Comparison of ENCODE assay signal across 10 cellular contexts in the genomic region with DNA sequence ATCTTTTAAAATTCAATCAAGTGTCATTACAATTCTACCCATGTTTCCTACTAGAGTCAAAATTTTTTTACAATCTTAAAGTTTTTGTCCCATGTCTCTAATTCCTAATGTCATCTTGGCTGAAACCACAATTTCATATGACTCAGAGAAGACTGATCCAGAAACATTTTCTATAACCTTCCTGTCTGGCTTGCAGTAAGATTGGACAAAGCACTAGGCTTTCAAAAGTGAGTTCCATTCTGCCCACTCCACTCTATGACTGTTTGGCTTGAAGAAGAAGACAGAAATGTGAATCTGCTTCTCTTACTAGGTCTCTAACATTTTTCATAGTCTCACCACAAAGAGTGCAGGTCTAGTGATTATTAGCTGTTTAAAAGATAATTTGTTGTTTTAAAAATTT.
DNase-seq lines count a peak whose midpoint lies in the region; ATAC-seq and TF ChIP-seq lines count a peak whose summit lies in the region.
"Had no signal": no experiment of that assay in that cellular context is flagged by ENCODE, and none has a peak within 500 bp of the region (broad histone marks: within the 10 kb centered on the region; RNA-seq: fewer than 3 reads in every experiment).

No MANE protein-coding gene starts in this region.

- H3K4me3 ChIP-seq in kidney epithelial cell (ENCODE audit: low read depth, low read length): no peak overlapping the region

- peak overlapping the region; percentile 66 for H3K27ac Mint-ChIP-seq in activated naive CD8-positive, alpha-beta T cell treated with anti-CD3 and anti-CD28 coated beads, Interleukin-2, amount 50 U/mL, for 24 hours

- no peaks in the 10 kb centered on the region for H3K27me3 ChIP-seq in kidney epithelial cell (ENCODE audit: control insufficient read depth, insufficient read depth, low read length)

- DNase-seq in AG09319 (ENCODE audit: extremely low read depth, low read depth): peak; percentile 16
- DNase-seq in H4 (ENCODE audit: low spot score): peak; percentile 46
- DNase-seq in activated naive CD8-positive, alpha-beta T cell treated with anti-CD3 and anti-CD28 coated beads, Interleukin-2, amount 50 U/mL, for 24 hours: no peak
- DNase-seq in kidney epithelial cell (ENCODE audit: low read depth): peak; percentile 34
- no peak for DNase-seq in NCI-H2196 (lab: John Stamatoyannopoulos, UW; ENCODE audit: unreplicated experiment)
- DNase-seq in NCI-H2107 treated with DMSO at 0.1 percent for 48 hours (lab: John Stamatoyannopoulos, UW; ENCODE audit: unreplicated experiment): no peak
- DNase-seq in stimulated activated CD4-positive, alpha-beta T cell treated with anti-CD3 and anti-CD28 coated beads, Interleukin-15, amount 100 ng/mL, for 24 hours: no peak
- DNase-seq: NCI-H774 had no signal

- H3K9me3 Mint-ChIP-seq in activated naive CD8-positive, alpha-beta T cell treated with anti-CD3 and anti-CD28 coated beads, Interleukin-2, amount 50 U/mL, for 24 hours: peaks cover 4% of the 10 kb centered on the region
- H3K9me3 Mint-ChIP-seq: dendritic cell treated with granulocyte-macrophage colony-stimulating factor and Interleukin-4, amounts not matched to agents 40 ng/mL and 50 ng/mL, for 4 days had no signal

- no peaks in the 10 kb centered on the region for H3K27me3 Mint-ChIP-seq in activated naive CD8-positive, alpha-beta T cell treated with anti-CD3 and anti-CD28 coated beads, Interleukin-2, amount 50 U/mL, for 24 hours
- H3K27me3 Mint-ChIP-seq: dendritic cell treated with granulocyte-macrophage colony-stimulating factor and Interleukin-4, amounts not matched to agents 40 ng/mL and 50 ng/mL, for 4 days had no signal

- peaks cover 32% of the 10 kb centered on the region for H3K36me3 Mint-ChIP-seq in activated naive CD8-positive, alpha-beta T cell treated with anti-CD3 and anti-CD28 coated beads, Interleukin-2, amount 50 U/mL, for 24 hours (ENCODE audit: low read depth)

- TF ChIP-seq CTCF in AG09319 (IDR thresholded peaks at IDR 0.05; ENCODE audit: low read depth, low read length) (no peak), kidney epithelial cell (IDR thresholded peaks at IDR 0.05; ENCODE audit: insufficient read depth, low read length, poor library complexity, severe bottlenecking) (no peak)

- H3K4me3 Mint-ChIP-seq in activated naive CD8-positive, alpha-beta T cell treated with anti-CD3 and anti-CD28 coated beads, Interleukin-2, amount 50 U/mL, for 24 hours: no peak overlapping the region
- H3K4me3 Mint-ChIP-seq: dendritic cell treated with granulocyte-macrophage colony-stimulating factor and Interleukin-4, amounts not matched to agents 40 ng/mL and 50 ng/mL, for 4 days had no signal

- H3K4me1 Mint-ChIP-seq in activated naive CD8-positive, alpha-beta T cell treated with anti-CD3 and anti-CD28 coated beads, Interleukin-2, amount 50 U/mL, for 24 hours: peaks cover 74% of the 10 kb centered on the region

- no peak for ATAC-seq in activated naive CD8-positive, alpha-beta T cell treated with anti-CD3 and anti-CD28 coated beads, Interleukin-2, amount 50 U/mL, for 24 hours
- no peak for ATAC-seq in GM21786 (IDR thresholded peaks at IDR 0.05; ENCODE audit: unreplicated experiment)

- H3K36me3 ChIP-seq in kidney epithelial cell (ENCODE audit: control insufficient read depth, insufficient read depth, low read length): no peaks in the 10 kb centered on the region

Comparison
In these comparisons a context has a peak if more than half of its experiments do, and no peak if none do; other contexts are left out.
1. DNase-seq: peak in AG09319 (single experiment), H4 (single experiment) and kidney epithelial cell (single experiment); none in activated naive CD8-positive, alpha-beta T cell treated with anti-CD3 and anti-CD28 coated beads, Interleukin-2, amount 50 U/mL, for 24 hours (single experiment), NCI-H2196 (single experiment), NCI-H2107 treated with DMSO at 0.1 percent for 48 hours (single experiment) and stimulated activated CD4-positive, alpha-beta T cell treated with anti-CD3 and anti-CD28 coated beads, Interleukin-15, amount 100 ng/mL, for 24 hours (single experiment).